ENCODE assay signal across 21 cellular contexts in genomic region chr1:112530832-112531231, GRCh38. TPM values are rescaled to one million over a fixed set of nuclear protein-coding genes. Genes with fewer than 3 reads are reported as not detected.
A peak's percentile ranks its signal among the peaks of the same experiment; 100 is the strongest.
DNase-seq lines count a peak whose midpoint lies in the region; ATAC-seq, FAIRE-seq and TF ChIP-seq lines count a peak whose summit lies in the region.
"Had no signal": no experiment of that assay in that cellular context is flagged by ENCODE, and none has a peak within 500 bp of the region (broad histone marks: within the 10 kb centered on the region; RNA-seq: fewer than 3 reads in every experiment).

No MANE protein-coding gene starts in this region.

- H3K27ac ChIP-seq in left ventricle myocardium inferior (replicated peaks) (peak overlapping the region; percentile 54), right cardiac atrium (ENCODE audit: low read length) (no peak overlapping the region), vagina (peak overlapping the region; percentile 18)
- H3K27ac ChIP-seq: GM23248 had no signal

- peaks cover 27% of the 10 kb centered on the region for H3K36me3 ChIP-seq in left ventricle myocardium inferior
- peaks cover 0 to 8% of the 10 kb centered on the region in 2 donors for H3K36me3 ChIP-seq in vagina

- H3K4me1 Mint-ChIP-seq in chondrocyte (ENCODE audit: low read depth), result peaks cover 75% of the 10 kb centered on the region
- H3K4me1 Mint-ChIP-seq: CD4-positive, CD25-positive, alpha-beta regulatory T cell had no signal

- H3K9me3 ChIP-seq in left ventricle myocardium inferior (replicated peaks), result no peaks in the 10 kb centered on the region
- H3K9me3 ChIP-seq in right cardiac atrium (ENCODE audit: control insufficient read depth, low read length), result no peaks in the 10 kb centered on the region
- no peaks in the 10 kb centered on the region for H3K9me3 ChIP-seq in vagina
- H3K9me3 ChIP-seq: Caco-2 had no signal

- H3K36me3 Mint-ChIP-seq in chondrocyte (ENCODE audit: low read depth), result peaks cover 4% of the 10 kb centered on the region

- no peak overlapping the region for H3K4me3 Mint-ChIP-seq in chondrocyte (ENCODE audit: unreplicated experiment)
- H3K4me3 Mint-ChIP-seq: CD4-positive, CD25-positive, alpha-beta regulatory T cell; CD8-positive, alpha-beta T cell had no signal

- DNase-seq in left ventricle myocardium inferior (no peak), right cardiac atrium (no peak), chondrocyte (ENCODE audit: low spot score) (no peak), vagina (ENCODE audit: extremely low spot score in 2 of 2) (no peak), DMS79 treated with DMSO at 0.1 percent for 48 hours (lab: John Stamatoyannopoulos, UW) (no peak), SW 1271 (lab: John Stamatoyannopoulos, UW) (no peak)
- DNase-seq: C1 segment of cervical spinal cord; Caco-2; CD4-positive, CD25-positive, alpha-beta regulatory T cell; CD8-positive, alpha-beta T cell; DMS153; EL; GF-D8; GM23248; H7; HCEC 1CT had no signal

- TF ChIP-seq POLR2A in vagina (IDR thresholded peaks at IDR 0.05), result no peak

- peak overlapping the region; percentile 36 for H3K27ac Mint-ChIP-seq in chondrocyte (ENCODE audit: unreplicated experiment)
- H3K27ac Mint-ChIP-seq: CD4-positive, CD25-positive, alpha-beta regulatory T cell; CD8-positive, alpha-beta T cell had no signal

- no peaks in the 10 kb centered on the region for H3K27me3 Mint-ChIP-seq in chondrocyte (ENCODE audit: low read depth)
- H3K27me3 Mint-ChIP-seq: CD4-positive, CD25-positive, alpha-beta regulatory T cell had no signal

- H3K27me3 ChIP-seq in left ventricle myocardium inferior (ENCODE audit: low read depth), result no peaks in the 10 kb centered on the region
- H3K27me3 ChIP-seq in right cardiac atrium (ENCODE audit: control insufficient read depth, insufficient read depth), result no peaks in the 10 kb centered on the region
- no peaks in the 10 kb centered on the region for H3K27me3 ChIP-seq in vagina

- no peak for ATAC-seq in right cardiac atrium
- ATAC-seq: CD8-positive, alpha-beta T cell had no signal

- no peak overlapping the region for H3K4me3 ChIP-seq in left ventricle myocardium inferior
- no peak overlapping the region for H3K4me3 ChIP-seq in right cardiac atrium (ENCODE audit: low read length)
- H3K4me3 ChIP-seq in vagina, result no peak overlapping the region
- H3K4me3 ChIP-seq: GM23248 had no signal

- TF ChIP-seq CTCF in left ventricle myocardium inferior (IDR thresholded peaks at IDR 0.05; ENCODE audit: borderline replicate concordance) (no peak), chondrocyte (IDR thresholded peaks at IDR 0.05) (no peak), vagina (IDR thresholded peaks at IDR 0.05) (no peak)

- peak; percentile 25 for FAIRE-seq in G401.6 (lab: Jason Lieb, UNC)
- FAIRE-seq: GM12891, GM18507, H1 had no signal

- H3K4me1 ChIP-seq in left ventricle myocardium inferior, result peaks cover 30% of the 10 kb centered on the region
- no peaks in the 10 kb centered on the region for H3K4me1 ChIP-seq in right cardiac atrium (ENCODE audit: control insufficient read depth, insufficient read depth, low read length)
- no peaks in the 10 kb centered on the region for H3K4me1 ChIP-seq in vagina
- H3K4me1 ChIP-seq: Caco-2 had no signal

- intact Hi-C loops in left ventricle myocardium inferior (cut with micrococcal nuclease), result no loop called here
- intact Hi-C loops in right cardiac atrium (cut with DNase I), result no loop called here
- intact Hi-C loops in vagina (cut with DNase I), result no loop called here

- no peaks in the 10 kb centered on the region for H3K9me3 Mint-ChIP-seq in chondrocyte (ENCODE audit: low read depth)
- H3K9me3 Mint-ChIP-seq: CD4-positive, CD25-positive, alpha-beta regulatory T cell; CD8-positive, alpha-beta T cell had no signal

RNA-seq across cellular contexts. Expression of gene WNT2B, which starts 22.1 kb away (rescaled TPM):
- total RNA-seq in left ventricle myocardium inferior (1.7 TPM), right cardiac atrium (10 to 100 TPM in 3 of 4 donors, 1 to 10 TPM in 1; 7.1 to 14.1 (median 11.9) TPM), chondrocyte (2.8 to 6.0 TPM (median 6.0 TPM) in 3 replicates), vagina (16.0 TPM)
- polyA plus RNA-seq in right cardiac atrium, result 3.5 TPM
- total RNA-seq: A172 had no signal
